23 cellular contexts compared by ENCODE assay signal in the genomic region with DNA sequence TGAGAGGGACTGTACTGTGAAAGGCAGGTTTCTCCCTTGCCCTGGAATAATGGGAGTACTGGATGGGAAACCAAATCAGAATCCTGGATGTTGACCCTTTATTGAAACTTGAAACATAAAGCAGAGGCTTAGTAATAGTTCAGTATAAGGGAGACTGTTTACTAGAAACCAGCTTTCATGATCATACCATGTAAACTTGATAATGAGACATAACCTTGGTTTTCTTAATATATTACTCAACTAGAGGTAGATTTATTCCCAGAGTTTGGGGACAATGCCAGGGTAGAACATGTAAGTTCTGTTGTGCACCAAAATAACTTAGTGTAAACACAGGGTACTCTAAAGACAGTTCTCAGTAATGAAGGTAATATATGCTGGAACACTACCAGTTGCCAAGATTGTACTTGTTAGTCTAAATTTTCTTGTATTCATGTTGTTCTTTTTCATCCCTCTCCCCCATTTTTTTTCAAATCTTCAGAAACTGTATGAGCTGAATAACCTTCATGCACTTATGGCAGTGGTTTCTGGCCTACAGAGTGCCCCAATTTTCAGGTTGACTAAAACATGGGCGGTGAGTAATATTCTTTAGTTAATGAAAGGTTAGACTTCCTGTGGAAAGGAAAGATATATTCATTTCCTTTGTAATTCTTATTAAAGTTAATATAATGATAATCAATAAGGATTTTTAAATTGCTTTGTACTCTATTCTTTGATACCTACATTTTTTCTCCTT. TPM values are rescaled to one million over a fixed set of nuclear protein-coding genes. Genes with fewer than 3 reads are reported as not detected.
DNase-seq lines count a peak whose midpoint lies in the region; ATAC-seq and TF ChIP-seq lines count a peak whose summit lies in the region.
"Had no signal": no experiment of that assay in that cellular context is flagged by ENCODE, and none has a peak within 500 bp of the region (broad histone marks: within the 10 kb centered on the region; RNA-seq: fewer than 3 reads in every experiment).

No MANE protein-coding gene starts in this region.

- no peak for TF ChIP-seq CTCF in activated B cell treated with CpG ODN at 0.5 μM for 24 hours (IDR thresholded peaks at IDR 0.05)

- H3K9me3 Mint-ChIP-seq in activated naive CD4-positive, alpha-beta T cell treated with anti-CD3 and anti-CD28 coated beads, Interleukin-2, amount 50 U/mL, for 24 hours: peaks cover 18% of the 10 kb centered on the region
- no peaks in the 10 kb centered on the region for H3K9me3 Mint-ChIP-seq in activated naive CD4-positive, alpha-beta T cell treated with anti-CD3 and anti-CD28 coated beads, Interleukin-2, amount 10 ng/mL, durations not matched to agents 7 days and 5 days
- no peaks in the 10 kb centered on the region for H3K9me3 Mint-ChIP-seq in activated B cell treated with CpG ODN at 0.5 μM for 24 hours
- H3K9me3 Mint-ChIP-seq in stimulated activated naive B cell treated with anti-CD40 and anti-IgM and Interleukin-4, amounts not matched to agents 10 μg/mL and 1 μg/mL and 100 μg/mL, for 72 hours: peaks cover 3 to 17% of the 10 kb centered on the region in 2 donors
- H3K9me3 Mint-ChIP-seq: central memory CD8-positive, alpha-beta T cell; T-helper 1 cell treated with Interleukin-12 subunit alpha and Interleukin-12 subunit beta and Interleukin-4 antibody, amounts not matched to agents 30 μg/mL and 1 μg/mL, for 36 hours had no signal

- CTCF ChIA-PET in activated naive CD4-positive, alpha-beta T cell treated with anti-CD3 and anti-CD28 coated beads, Interleukin-2, amount 10 ng/mL, durations not matched to agents 7 days and 5 days (lab: Charles Lee): no interaction called here
- CTCF ChIA-PET in activated B cell treated with CpG ODN at 0.5 μM for 24 hours (lab: Charles Lee): interaction anchor here (0.9 kb wide), 1 partner anchor 278 kb away, joined by 3 read pairs; no protein-coding TSS in a partner anchor

- DNase-seq in activated naive CD4-positive, alpha-beta T cell treated with anti-CD3 and anti-CD28 coated beads, Interleukin-2, amount 10 ng/mL, durations not matched to agents 7 days and 5 days: no peak
- no peak for DNase-seq in activated B cell treated with CpG ODN at 0.5 μM for 24 hours
- no peak for DNase-seq in stimulated activated naive B cell treated with anti-CD40 and anti-IgM and Interleukin-4, amounts not matched to agents 10 μg/mL and 1 μg/mL and 100 μg/mL, for 72 hours
- no peak for DNase-seq in posterior cingulate gyrus
- no peak for DNase-seq in anterior cingulate cortex (lab: John Stamatoyannopoulos, UW)
- no peak for DNase-seq in HT-29 (ENCODE audit: low spot score)
- DNase-seq: ACHN; activated CD4-positive, alpha-beta T cell treated with anti-CD3 and anti-CD28 coated beads, Interleukin-2, amount 50 U/mL, for 4 hours; activated naive CD4-positive, alpha-beta T cell treated with anti-CD3 and anti-CD28 coated beads, Interleukin-2, amount 50 U/mL, for 16 hours; H7; heart right ventricle; naive thymus-derived CD8-positive, alpha-beta T cell; NCI-H2171; NCI-H524 treated with DMSO at 0.1 percent for 48 hours; ovary; right lobe of liver; testis had no signal

- no peak overlapping the region for H3K4me3 Mint-ChIP-seq in activated naive CD4-positive, alpha-beta T cell treated with anti-CD3 and anti-CD28 coated beads, Interleukin-2, amount 50 U/mL, for 24 hours
- no peak overlapping the region for H3K4me3 Mint-ChIP-seq in activated naive CD4-positive, alpha-beta T cell treated with anti-CD3 and anti-CD28 coated beads, Interleukin-2, amount 10 ng/mL, durations not matched to agents 7 days and 5 days
- H3K4me3 Mint-ChIP-seq in activated B cell treated with CpG ODN at 0.5 μM for 24 hours: no peak overlapping the region
- peak overlapping the region; percentile 4 to 26 for H3K4me3 Mint-ChIP-seq in stimulated activated naive B cell treated with anti-CD40 and anti-IgM and Interleukin-4, amounts not matched to agents 10 μg/mL and 1 μg/mL and 100 μg/mL, for 72 hours
- H3K4me3 Mint-ChIP-seq: CD14-positive monocyte; central memory CD8-positive, alpha-beta T cell; naive thymus-derived CD8-positive, alpha-beta T cell; T-helper 1 cell treated with Interleukin-12 subunit alpha and Interleukin-12 subunit beta and Interleukin-4 antibody, amounts not matched to agents 30 μg/mL and 1 μg/mL, for 36 hours had no signal

- intact Hi-C loops in activated B cell treated with CpG ODN at 0.5 μM for 24 hours (cut with micrococcal nuclease): loop anchor here (2.0 kb wide), 1 partner anchor 14 kb away; no protein-coding TSS in a partner anchor
- intact Hi-C loops in posterior cingulate gyrus (cut with DNase I): no loop called here

- no peaks in the 10 kb centered on the region for H3K27me3 Mint-ChIP-seq in activated naive CD4-positive, alpha-beta T cell treated with anti-CD3 and anti-CD28 coated beads, Interleukin-2, amount 50 U/mL, for 24 hours
- H3K27me3 Mint-ChIP-seq in activated naive CD4-positive, alpha-beta T cell treated with anti-CD3 and anti-CD28 coated beads, Interleukin-2, amount 10 ng/mL, durations not matched to agents 7 days and 5 days: no peaks in the 10 kb centered on the region
- H3K27me3 Mint-ChIP-seq in activated B cell treated with CpG ODN at 0.5 μM for 24 hours: no peaks in the 10 kb centered on the region
- H3K27me3 Mint-ChIP-seq in stimulated activated naive B cell treated with anti-CD40 and anti-IgM and Interleukin-4, amounts not matched to agents 10 μg/mL and 1 μg/mL and 100 μg/mL, for 72 hours: no peaks in the 10 kb centered on the region
- H3K27me3 Mint-ChIP-seq: naive thymus-derived CD8-positive, alpha-beta T cell had no signal

- POLR2A ChIA-PET in activated B cell treated with CpG ODN at 0.5 μM for 24 hours (lab: Charles Lee): interaction anchor here (0.5 to 1.0 kb wide), 2 partner anchors 96 to 243 kb away, joined by 3 read pairs; a partner anchor contains a TSS

- H3K36me3 Mint-ChIP-seq in activated naive CD4-positive, alpha-beta T cell treated with anti-CD3 and anti-CD28 coated beads, Interleukin-2, amount 50 U/mL, for 24 hours: peaks cover 40% of the 10 kb centered on the region
- no peaks in the 10 kb centered on the region for H3K36me3 Mint-ChIP-seq in activated naive CD4-positive, alpha-beta T cell treated with anti-CD3 and anti-CD28 coated beads, Interleukin-2, amount 10 ng/mL, durations not matched to agents 7 days and 5 days
- peaks cover 77% of the 10 kb centered on the region for H3K36me3 Mint-ChIP-seq in activated B cell treated with CpG ODN at 0.5 μM for 24 hours (ENCODE audit: low read depth)
- H3K36me3 Mint-ChIP-seq in stimulated activated naive B cell treated with anti-CD40 and anti-IgM and Interleukin-4, amounts not matched to agents 10 μg/mL and 1 μg/mL and 100 μg/mL, for 72 hours: peaks cover 33 to 51% of the 10 kb centered on the region in 2 donors

- H3K4me1 Mint-ChIP-seq in activated naive CD4-positive, alpha-beta T cell treated with anti-CD3 and anti-CD28 coated beads, Interleukin-2, amount 50 U/mL, for 24 hours: peaks cover 4% of the 10 kb centered on the region
- no peaks in the 10 kb centered on the region for H3K4me1 Mint-ChIP-seq in activated naive CD4-positive, alpha-beta T cell treated with anti-CD3 and anti-CD28 coated beads, Interleukin-2, amount 10 ng/mL, durations not matched to agents 7 days and 5 days
- H3K4me1 Mint-ChIP-seq in activated B cell treated with CpG ODN at 0.5 μM for 24 hours: peaks cover 41% of the 10 kb centered on the region
- H3K4me1 Mint-ChIP-seq in stimulated activated naive B cell treated with anti-CD40 and anti-IgM and Interleukin-4, amounts not matched to agents 10 μg/mL and 1 μg/mL and 100 μg/mL, for 72 hours: peaks cover 36 to 69% of the 10 kb centered on the region in 2 donors
- H3K4me1 Mint-ChIP-seq: CD14-positive monocyte; central memory CD8-positive, alpha-beta T cell had no signal

- peak overlapping the region; percentile 55 for H3K27ac Mint-ChIP-seq in activated naive CD4-positive, alpha-beta T cell treated with anti-CD3 and anti-CD28 coated beads, Interleukin-2, amount 50 U/mL, for 24 hours
- no peak overlapping the region for H3K27ac Mint-ChIP-seq in activated naive CD4-positive, alpha-beta T cell treated with anti-CD3 and anti-CD28 coated beads, Interleukin-2, amount 10 ng/mL, durations not matched to agents 7 days and 5 days
- H3K27ac Mint-ChIP-seq in activated B cell treated with CpG ODN at 0.5 μM for 24 hours: peak overlapping the region; percentile 62
- H3K27ac Mint-ChIP-seq in stimulated activated naive B cell treated with anti-CD40 and anti-IgM and Interleukin-4, amounts not matched to agents 10 μg/mL and 1 μg/mL and 100 μg/mL, for 72 hours: peak overlapping the region; percentile 86
- H3K27ac Mint-ChIP-seq: CD14-positive monocyte; naive thymus-derived CD8-positive, alpha-beta T cell; T-helper 1 cell treated with Interleukin-12 subunit alpha and Interleukin-12 subunit beta and Interleukin-4 antibody, amounts not matched to agents 30 μg/mL and 1 μg/mL, for 36 hours had no signal

- ATAC-seq in GM21423 (IDR thresholded peaks at IDR 0.05; ENCODE audit: unreplicated experiment) (peak; percentile 71), activated B cell treated with CpG ODN at 0.5 μM for 24 hours (ENCODE audit: low read depth) (peak; percentile 28)
- peak; percentile 81 to 90 for ATAC-seq in stimulated activated naive B cell treated with anti-CD40 and anti-IgM and Interleukin-4, amounts not matched to agents 10 μg/mL and 1 μg/mL and 100 μg/mL, for 72 hours (replicated peaks)
- ATAC-seq: heart right ventricle; left lobe of liver; naive thymus-derived CD8-positive, alpha-beta T cell; right lobe of liver had no signal

RNA-seq across cellular contexts. Expression of a gene that starts 49.6 kb away (rescaled TPM):
- not detected in 2 replicates for total RNA-seq in activated B cell treated with CpG ODN at 0.5 μM for 24 hours
- total RNA-seq in HT-29 (2014; rRNA removed; shearing (Covaris generic)): not detected in 2 replicates
- total RNA-seq: H7; naive thymus-derived CD8-positive, alpha-beta T cell had no signal

Comparison
In these comparisons a context has a peak if more than half of its experiments do, and no peak if none do; other contexts are left out.
1. H3K4me3 Mint-ChIP-seq: peak in stimulated activated naive B cell treated with anti-CD40 and anti-IgM and Interleukin-4, amounts not matched to agents 10 μg/mL and 1 μg/mL and 100 μg/mL, for 72 hours (2 of 2); none in activated naive CD4-positive, alpha-beta T cell treated with anti-CD3 and anti-CD28 coated beads, Interleukin-2, amount 50 U/mL, for 24 hours (single experiment), activated naive CD4-positive, alpha-beta T cell treated with anti-CD3 and anti-CD28 coated beads, Interleukin-2, amount 10 ng/mL, durations not matched to agents 7 days and 5 days (single experiment) and activated B cell treated with CpG ODN at 0.5 μM for 24 hours (single experiment).
2. ATAC-seq: peak in every context shown above with its lines; median percentile 86 in stimulated activated naive B cell treated with anti-CD40 and anti-IgM and Interleukin-4, amounts not matched to agents 10 μg/mL and 1 μg/mL and 100 μg/mL, for 72 hours; 71 in GM21423; 28 in activated B cell treated with CpG ODN at 0.5 μM for 24 hours.